1 cellular context compared by ENCODE assay signal in the genomic region with DNA sequence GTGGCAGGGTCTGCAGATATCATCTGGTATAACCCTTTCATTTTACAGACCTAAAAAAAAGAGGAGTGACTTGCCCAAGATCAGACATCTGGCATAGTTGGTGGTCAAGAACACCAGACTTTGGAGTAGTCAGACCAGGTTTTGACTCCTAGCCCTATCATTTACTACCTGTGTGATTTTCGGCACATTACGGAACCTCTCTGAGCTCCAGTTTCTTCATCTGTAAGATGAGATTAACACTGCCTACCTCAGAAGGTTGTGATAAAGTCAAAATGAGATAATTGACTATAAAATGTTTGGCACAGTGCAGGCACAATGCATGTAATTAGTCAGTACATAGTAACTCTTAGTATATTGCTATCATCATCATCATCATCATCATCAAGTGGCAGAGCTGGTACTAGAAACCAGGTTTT.
TF ChIP-seq lines count a peak whose summit lies in the region.

No MANE protein-coding gene starts in this region.

TF ChIP-seq in GM23338, 12 proteins besides CTCF, POLR2A, EP300 and RAD21 (continued from another document):
- TF ChIP-seq ZNF331 (CRISPR knock-in tag; IDR thresholded peaks at IDR 0.05; ENCODE audit: low read depth) (no peak), CREB1 (CRISPR knock-in tag; IDR thresholded peaks at IDR 0.05; ENCODE audit: low read depth) (no peak)
